ENCODE assay signal across 1 cellular context in the genomic region with DNA sequence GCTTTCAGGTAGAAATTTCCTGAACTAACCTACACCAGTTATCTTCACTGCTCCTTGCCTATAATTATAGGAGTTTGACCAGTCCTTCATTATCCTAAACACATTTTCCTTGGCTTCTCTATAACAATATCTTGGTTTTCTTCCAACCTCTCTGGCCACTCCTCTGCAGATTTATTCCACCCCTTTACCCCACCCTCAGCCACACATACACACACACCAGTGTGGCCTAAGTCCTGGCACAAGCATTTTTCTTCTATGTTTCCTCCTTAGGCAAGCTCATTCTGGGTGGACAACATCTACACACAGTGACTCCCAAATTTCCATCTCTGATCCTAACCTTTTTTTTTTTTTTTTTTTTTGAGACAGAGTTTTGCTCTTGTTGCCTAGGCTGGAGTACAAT.
TF ChIP-seq lines count a peak whose summit lies in the region.

No MANE protein-coding gene starts in this region.

TF ChIP-seq in endothelial cell of umbilical vein, 7 proteins besides CTCF, POLR2A, EP300 and RAD21:
- TF ChIP-seq MAX (IDR thresholded peaks at IDR 0.05; ENCODE audit: insufficient read depth, insufficient read length) (no peak), POLR2AphosphoS5 (IDR thresholded peaks at IDR 0.05; ENCODE audit: insufficient read depth, low read depth, low read length) (no peak), EZH2 (IDR thresholded peaks at IDR 0.05; ENCODE audit: borderline replicate concordance, low read depth, low read length, severe bottlenecking) (no peak), MYC (IDR thresholded peaks at IDR 0.05; ENCODE audit: low read depth, low read length) (no peak), JUN (IDR thresholded peaks at IDR 0.05; ENCODE audit: borderline replicate concordance, insufficient read depth, insufficient read length, low read depth) (no peak), GATA2 (IDR thresholded peaks at IDR 0.05; ENCODE audit: insufficient read depth, insufficient read length, low read depth, low read length) (no peak)
